ENCODE assay signal across 16 cellular contexts in genomic region chr10:112515852-112516251, GRCh38.
A peak's percentile ranks its signal among the peaks of the same experiment; 100 is the strongest.
DNase-seq lines count a peak whose midpoint lies in the region; ATAC-seq and TF ChIP-seq lines count a peak whose summit lies in the region.
"Had no signal": no experiment of that assay in that cellular context is flagged by ENCODE, and none has a peak within 500 bp of the region (broad histone marks: within the 10 kb centered on the region; RNA-seq: fewer than 3 reads in every experiment).

No MANE protein-coding gene starts in this region.

- H3K79me2 ChIP-seq in HCT116 (ENCODE audit: insufficient read depth, low read length) = peaks cover 70% of the 10 kb centered on the region
- H3K79me2 ChIP-seq in SK-N-SH (ENCODE audit: insufficient read depth) = peaks cover 11% of the 10 kb centered on the region; the same call in 1 of the 2 replicates

- CTCF ChIA-PET in HCT116 (lab: Charles Lee) = interaction anchor here (1.5 kb wide), 1 partner anchor 33 kb away, joined by 3 read pairs; no protein-coding TSS in a partner anchor
- CTCF ChIA-PET in SK-N-SH (lab: Yijun Ruan, JAX) = interaction anchor here (1.2 to 1.4 kb wide), 2 partner anchors 14 to 41 kb away, joined by 3 read pairs; no protein-coding TSS in a partner anchor

- H3K36me3 ChIP-seq in HCT116 (ENCODE audit: control insufficient read depth in 1 of 2, insufficient read depth in 2 of 2, low read length in 2 of 2) = peaks cover 0 to 35% of the 10 kb centered on the region in 2 experiments; a peak in 2 of 4 replicates
- H3K36me3 ChIP-seq in SK-N-SH (replicated peaks in 1 of 2; ENCODE audit: control insufficient read depth in 1 of 2, insufficient read depth in 2 of 2, low read length in 1 of 2) = no peaks in the 10 kb centered on the region

- no TSS peak for BruUV-seq in HCT116 (replicated peaks; lab: Mats Ljungman, UMichigan)

- H3K4me2 ChIP-seq in HCT116 (ENCODE audit: low read length) (peak overlapping the region; percentile 50), SK-N-SH (no peak overlapping the region)

- H3K4me1 ChIP-seq in HCT116 (ENCODE audit: control insufficient read depth in 1 of 2, insufficient read depth in 2 of 2, low read length in 2 of 2) (peaks cover 56 to 76% of the 10 kb centered on the region in 2 experiments), SK-N-SH (ENCODE audit: control insufficient read depth in 1 of 2, insufficient read depth in 2 of 2, low read depth in 1 of 2, low read length in 1 of 2) (no peaks in the 10 kb centered on the region; a peak in 1 of 4 replicates)

- TF ChIP-seq POLR2A in HCT116 (IDR thresholded peaks at IDR 0.05; ENCODE audit: borderline replicate concordance, extremely low read depth, insufficient read depth, insufficient read length) (no peak), erythroblast (IDR thresholded peaks at IDR 0.05; ENCODE audit: low read length) (no peak)

- no peak overlapping the region for H2AFZ ChIP-seq in HCT116 (ENCODE audit: low read depth, low read length, poor library complexity, severe bottlenecking)
- H2AFZ ChIP-seq in SK-N-SH (ENCODE audit: low read depth) = no peak overlapping the region
- H2AFZ ChIP-seq: GM23248 had no signal

- H3K27me3 ChIP-seq in HCT116 (ENCODE audit: insufficient read depth, low read length) = no peaks in the 10 kb centered on the region
- no peaks in the 10 kb centered on the region for H3K27me3 ChIP-seq in SK-N-SH (ENCODE audit: insufficient read depth)

- RAD21 ChIA-PET in HCT116 (lab: Charles Lee; ENCODE audit: low non-redundant PET in 1 of 2, low total read pairs in 2 of 2, uncharacterized antibody in 2 of 2, unreplicated experiment in 2 of 2) = no interaction called here

- H3K4me3 ChIP-seq in HCT116 (replicated peaks in 1 of 2; ENCODE audit: low read depth in 1 of 2, low read length in 2 of 2) (no peak overlapping the region), SK-N-SH (ENCODE audit: low read depth in 2 of 2, low read length in 1 of 2) (no peak overlapping the region)
- H3K4me3 ChIP-seq: GM23248 had no signal

- TF ChIP-seq EP300 in SK-N-SH (IDR thresholded peaks at IDR 0.05; ENCODE audit: borderline replicate concordance in 1 of 2, low read depth in 1 of 2, low read length in 1 of 2) = no peak

- no peaks in the 10 kb centered on the region for H3K9me3 ChIP-seq in HCT116 (ENCODE audit: control insufficient read depth in 1 of 2, insufficient read depth in 1 of 2, low read depth in 1 of 2, low read length in 2 of 2)
- H3K9me3 ChIP-seq in SK-N-SH = 0 out of 2 replicates have a peak, but pooled peaks cover 4% of the 10 kb centered on the region

- POLR2A ChIA-PET in HCT116 (lab: Charles Lee) = interaction anchor here (1.4 to 5.6 kb wide), 4 partner anchors 8 to 25 kb away, joined by 4 to 49 read pairs (median 30); no protein-coding TSS in a partner anchor
- POLR2A ChIA-PET in SK-N-SH (lab: Yijun Ruan, JAX) = no interaction called here

- H3K27ac ChIP-seq in HCT116 (ENCODE audit: low read depth, low read length) (peak overlapping the region; percentile 94), SK-N-SH (ENCODE audit: low read depth in 2 of 2, low read length in 1 of 2) (no peak overlapping the region)
- H3K27ac ChIP-seq: GM23248 had no signal

- H3F3A ChIP-seq in SK-N-SH (replicated peaks; ENCODE audit: insufficient read depth) = no peaks in the 10 kb centered on the region

- H3K9me2 ChIP-seq in HCT116 (ENCODE audit: insufficient read depth) (no peaks in the 10 kb centered on the region), SK-N-SH (no peaks in the 10 kb centered on the region; the same call in 1 of the 2 replicates)

- TF ChIP-seq CTCF in HCT116 (IDR thresholded peaks at IDR 0.05 in 2 of 3, conservative IDR thresholded peaks at IDR 0.05 in 1 of 3; ENCODE audit: borderline replicate concordance in 1 of 3, insufficient read depth in 1 of 3, low read depth in 2 of 3, low read length in 2 of 3) = no peak
- no peak for TF ChIP-seq CTCF in SK-N-SH (IDR thresholded peaks at IDR 0.05)

- no peak for ATAC-seq in HCT116
- ATAC-seq in HG03565 (IDR thresholded peaks at IDR 0.05; ENCODE audit: unreplicated experiment) = no peak
- no peak for ATAC-seq in HG03135 (IDR thresholded peaks at IDR 0.05; ENCODE audit: unreplicated experiment)
- no peak for ATAC-seq in GM21526 (IDR thresholded peaks at IDR 0.05; ENCODE audit: low FRiP score, unreplicated experiment)

- DNase-seq in HCT116 (ENCODE audit: low read depth, low spot score) = no peak
- DNase-seq in SK-N-SH = no peak
- DNase-seq in erythroblast (lab: John Stamatoyannopoulos, UW) = peak; percentile 6 to 54
- DNase-seq: C1 segment of cervical spinal cord; Calu3; CD4-positive, alpha-beta memory T cell; COR-L47; DMS53; DMS79 treated with DMSO at 0.1 percent for 48 hours; GF-D8; GM23248; H9; HFFc6 had no signal

- TF ChIP-seq RAD21 in HCT116 (IDR thresholded peaks at IDR 0.05; ENCODE audit: low read depth) = 0 out of 2 replicates have a peak, but pooled peaks have one; percentile 9
- TF ChIP-seq RAD21 in SK-N-SH (IDR thresholded peaks at IDR 0.05; ENCODE audit: low read length) = no peak

- H4K20me1 ChIP-seq in HCT116 (ENCODE audit: insufficient read depth) (no peaks in the 10 kb centered on the region), SK-N-SH (ENCODE audit: insufficient read depth) (no peaks in the 10 kb centered on the region)

- 85% methylated on average over 2 of the region's 2 CpGs for WGBS in SK-N-SH (ENCODE audit: low lambda C conversion rate)

- intact Hi-C loops in HCT116 (cut with micrococcal nuclease) = loop anchor here (5.0 kb wide), 1 partner anchor 129 kb away; no protein-coding TSS in a partner anchor

- H3K9ac ChIP-seq in HCT116 (ENCODE audit: low read length) (peak overlapping the region; percentile 61), SK-N-SH (no peak overlapping the region)
- H3K9ac ChIP-seq: GM23248 had no signal

TF ChIP-seq in HCT116, 20 proteins besides CTCF, POLR2A, EP300 and RAD21:
- TF ChIP-seq ZFX (IDR thresholded peaks at IDR 0.05) (no peak), CEBPB (IDR thresholded peaks at IDR 0.05; ENCODE audit: low read depth) (peak; percentile 56; the same call in 1 of the 2 replicates), SP1 (IDR thresholded peaks at IDR 0.05; ENCODE audit: low read depth) (0 out of 2 replicates have a peak, but pooled peaks have one; percentile 21), EZH2 (IDR thresholded peaks at IDR 0.05) (no peak), JUND (IDR thresholded peaks at IDR 0.05) (peak; percentile 52; the same call in 1 of the 2 replicates)
TF ChIP-seq in HCT116: peak in this region for 3.

TF ChIP-seq in SK-N-SH, 30 proteins besides CTCF, POLR2A, EP300 and RAD21:
- TF ChIP-seq FOXJ3 (CRISPR knock-in tag; IDR thresholded peaks at IDR 0.05) (no peak), GATA2 (CRISPR knock-in tag; IDR thresholded peaks at IDR 0.05) (peak; percentile 37; the same call in 1 of the 2 replicates)

Comparison
In these comparisons a context has a peak if more than half of its experiments do, and no peak if none do; other contexts are left out.
1. DNase-seq: peak in erythroblast (2 of 2); none in HCT116 (single experiment) and SK-N-SH (single experiment).
2. Of the 11 proteins assayed by ChIP-seq in both SK-N-SH and HCT116: peak only in SK-N-SH: none; only in HCT116: JUND and RAD21; in both: none; in neither: 9.